Comparison of ENCODE assay signal across 19 cellular contexts in the genomic region with DNA sequence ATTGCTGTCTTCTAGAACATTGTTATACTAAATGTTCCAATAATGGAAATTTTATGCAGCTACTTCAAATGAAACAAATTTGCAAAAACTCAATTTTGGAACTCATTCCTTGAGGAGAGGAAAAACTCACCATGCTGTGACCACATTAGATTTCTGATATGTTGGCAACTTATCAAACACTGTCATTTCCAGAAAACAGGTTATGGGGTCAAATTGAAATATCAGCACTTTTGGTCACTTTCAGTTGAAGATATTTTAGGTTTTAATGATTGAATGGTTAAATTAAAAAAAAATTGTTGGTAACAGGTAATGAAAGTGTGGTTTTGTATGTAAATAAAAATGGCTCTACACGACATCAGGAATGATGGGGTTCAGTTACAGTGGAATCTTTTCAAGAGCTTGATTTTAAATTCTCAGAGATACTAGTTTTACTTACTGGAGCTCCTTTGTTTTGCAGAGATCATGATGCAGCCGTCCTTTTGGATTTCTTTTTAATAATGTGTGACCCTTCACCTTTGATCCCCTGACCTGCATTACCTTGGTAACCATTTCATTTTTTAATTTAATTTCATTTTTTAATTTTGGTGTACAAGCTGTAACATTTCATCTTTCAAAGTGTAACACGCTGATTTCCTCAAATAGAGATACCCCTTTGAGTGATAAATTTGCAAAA.
DNase-seq lines count a peak whose midpoint lies in the region; ATAC-seq, FAIRE-seq and TF ChIP-seq lines count a peak whose summit lies in the region.
"Had no signal": no experiment of that assay in that cellular context is flagged by ENCODE, and none has a peak within 500 bp of the region (broad histone marks: within the 10 kb centered on the region; RNA-seq: fewer than 3 reads in every experiment).

No MANE protein-coding gene starts in this region.

- in situ Hi-C loops in HepG2 (cut with HindIII; ENCODE audit: extremely low pct_ligation_motif_present, low pct_unique_long_range_greater_than_20kb): no loop called here

- TF ChIP-seq EP300 in HepG2 (IDR thresholded peaks at IDR 0.05; ENCODE audit: low read depth in 2 of 2, low read length in 2 of 2) (no peak), HepG2 (CRISPR knock-in tag; IDR thresholded peaks at IDR 0.05; ENCODE audit: borderline replicate concordance) (no peak)

- H3K9me3 ChIP-seq in HepG2 (ENCODE audit: low read length): no peaks in the 10 kb centered on the region
- H3K9me3 ChIP-seq in right lobe of liver: no peaks in the 10 kb centered on the region
- no peaks in the 10 kb centered on the region for H3K9me3 ChIP-seq in smooth muscle cell (replicated peaks; ENCODE audit: low read depth)
- H3K9me3 ChIP-seq in hepatocyte (ENCODE audit: low read depth): no peaks in the 10 kb centered on the region
- H3K9me3 ChIP-seq: BE2C had no signal

- no peak for FAIRE-seq in HepG2 (lab: Jason Lieb, UNC)
- FAIRE-seq: GM12891, H54 had no signal

- H3K4me2 ChIP-seq in HepG2 (ENCODE audit: low read depth, low read length) (no peak overlapping the region), smooth muscle cell (no peak overlapping the region), hepatocyte (no peak overlapping the region)

- TF ChIP-seq RAD21 in HepG2 (CRISPR knock-in tag; IDR thresholded peaks at IDR 0.05): no peak

- H3K36me3 Mint-ChIP-seq in chondrocyte (ENCODE audit: low read depth): peaks cover 2% of the 10 kb centered on the region
- no peaks in the 10 kb centered on the region for H3K36me3 Mint-ChIP-seq in activated T-cell treated with anti-CD3 and anti-CD28 coated beads, Interleukin-2, amount 50 U/mL, for 72 hours (ENCODE audit: insufficient read depth in 2 of 2)

- H3K36me3 ChIP-seq in HepG2 (replicated peaks in 1 of 2; ENCODE audit: control insufficient read depth in 1 of 2, insufficient read depth in 2 of 2, low read length in 2 of 2): peaks cover 6 to 16% of the 10 kb centered on the region in 2 experiments; a peak in 2 of 5 replicates
- peaks cover 0 to 4% (median 0%) of the 10 kb centered on the region in 4 donors for H3K36me3 ChIP-seq in right lobe of liver
- H3K36me3 ChIP-seq in smooth muscle cell (ENCODE audit: low read depth): no peaks in the 10 kb centered on the region
- no peaks in the 10 kb centered on the region for H3K36me3 ChIP-seq in hepatocyte (replicated peaks; ENCODE audit: insufficient read depth, low read depth)
- H3K36me3 ChIP-seq: BE2C had no signal

- no peaks in the 10 kb centered on the region for H3K27me3 Mint-ChIP-seq in chondrocyte (ENCODE audit: low read depth)
- H3K27me3 Mint-ChIP-seq in activated T-cell treated with anti-CD3 and anti-CD28 coated beads, Interleukin-2, amount 50 U/mL, for 72 hours (ENCODE audit: low read depth): no peaks in the 10 kb centered on the region
- H3K27me3 Mint-ChIP-seq: CD4-positive, CD25-positive, alpha-beta regulatory T cell had no signal

- H3K27me3 ChIP-seq in HepG2 (ENCODE audit: control insufficient read depth in 1 of 2, insufficient read depth in 2 of 2, low read length in 2 of 2) (no peaks in the 10 kb centered on the region), right lobe of liver (no peaks in the 10 kb centered on the region), smooth muscle cell (ENCODE audit: low read depth) (no peaks in the 10 kb centered on the region), hepatocyte (no peaks in the 10 kb centered on the region)
- H3K27me3 ChIP-seq: BE2C had no signal

- intact Hi-C loops in HepG2 (cut with micrococcal nuclease; ENCODE audit: unreplicated experiment) (no loop called here), right lobe of liver (cut with DNase I) (no loop called here)

- no peak overlapping the region for H3K27ac ChIP-seq in HepG2 (ENCODE audit: extremely low read length, insufficient read depth, low read length)
- no peak overlapping the region for H3K27ac ChIP-seq in right lobe of liver
- peak overlapping the region; percentile 75 for H3K27ac ChIP-seq in smooth muscle cell (ENCODE audit: low read depth)
- no peak overlapping the region for H3K27ac ChIP-seq in hepatocyte

- H3K9me3 Mint-ChIP-seq in chondrocyte (ENCODE audit: low read depth): no peaks in the 10 kb centered on the region
- no peaks in the 10 kb centered on the region for H3K9me3 Mint-ChIP-seq in activated T-cell treated with anti-CD3 and anti-CD28 coated beads, Interleukin-2, amount 50 U/mL, for 72 hours
- H3K9me3 Mint-ChIP-seq: CD4-positive, CD25-positive, alpha-beta regulatory T cell had no signal

- H3F3A ChIP-seq in smooth muscle cell (ENCODE audit: low read depth): peaks cover 3% of the 10 kb centered on the region

- no peak for TF ChIP-seq POLR2A in HepG2 (IDR thresholded peaks at IDR 0.05; ENCODE audit: insufficient read depth in 1 of 2, low read depth in 2 of 2, low read length in 2 of 2)
- no peak for TF ChIP-seq POLR2A in right lobe of liver (IDR thresholded peaks at IDR 0.05)

- H2AFZ ChIP-seq in HepG2 (ENCODE audit: low read length) (no peak overlapping the region), smooth muscle cell (ENCODE audit: low read depth) (no peak overlapping the region), hepatocyte (no peak overlapping the region)

- peak overlapping the region; percentile 85 for H3K27ac Mint-ChIP-seq in chondrocyte (ENCODE audit: unreplicated experiment)
- H3K27ac Mint-ChIP-seq in activated T-cell treated with anti-CD3 and anti-CD28 coated beads, Interleukin-2, amount 50 U/mL, for 72 hours: no peak overlapping the region

- H3K79me2 ChIP-seq in HepG2 (ENCODE audit: insufficient read depth, low read length): no peaks in the 10 kb centered on the region
- H3K79me2 ChIP-seq in smooth muscle cell (ENCODE audit: low read depth): peaks cover 18% of the 10 kb centered on the region
- H3K79me2 ChIP-seq in hepatocyte: peaks cover 30% of the 10 kb centered on the region

- POLR2A ChIA-PET in HepG2 (lab: Yijun Ruan, JAX): no interaction called here

- ATAC-seq in HepG2: no peak
- no peak for ATAC-seq in right lobe of liver
- no peak for ATAC-seq in activated T-cell treated with anti-CD3 and anti-CD28 coated beads, Interleukin-2, amount 50 U/mL, for 72 hours (replicated peaks in 1 of 2)

- CTCF ChIA-PET in HepG2 (lab: Yijun Ruan, JAX; ENCODE audit: low intra/inter-chr PET ratio, low total read pairs): no interaction called here

- no TSS peak for BruUV-seq in HepG2 (replicated peaks; lab: Mats Ljungman, UMichigan)

- H3K4me1 ChIP-seq in HepG2 (ENCODE audit: insufficient read depth, low read length) (no peaks in the 10 kb centered on the region), right lobe of liver (peaks cover 0 to 3% (median 0%) of the 10 kb centered on the region in 4 donors), smooth muscle cell (ENCODE audit: low read depth) (peaks cover 41% of the 10 kb centered on the region), hepatocyte (ENCODE audit: insufficient read depth) (peaks cover 23% of the 10 kb centered on the region)
- H3K4me1 ChIP-seq: BE2C had no signal

- DNase-seq in HepG2 (ENCODE audit: low spot score) (no peak), right lobe of liver (no peak), OCI-M1 (lab: John Stamatoyannopoulos, UW) (peak; percentile 41), chondrocyte (ENCODE audit: low spot score) (no peak), smooth muscle cell (lab: John Stamatoyannopoulos, UW; ENCODE audit: unreplicated experiment) (no peak), NCI-H1105 treated with DMSO at 0.1 percent for 48 hours (lab: John Stamatoyannopoulos, UW) (no peak), hepatocyte (ENCODE audit: low spot score) (no peak)
- DNase-seq in activated T-cell treated with anti-CD3 and anti-CD28 coated beads, Interleukin-2, amount 50 U/mL, for 72 hours: no peak
- DNase-seq: BE2C; CD4-positive, CD25-positive, alpha-beta regulatory T cell; COR-L47; Kasumi-1; NCI-H1092 treated with DMSO at 0.1 percent for 48 hours; NCI-H2081 treated with DMSO at 0.1 percent for 48 hours; NCI-H510A treated with DMSO at 0.1 percent for 48 hours; NCI-H774; SHP77 treated with DMSO at 0.1 percent for 48 hours had no signal

- 97% methylated on average over 3 of the region's 3 CpGs for whole genome bisulfite sequencing in HepG2 (ENCODE audit: low lambda C conversion rate)
- 88% methylated on average over 3 of the region's 3 CpGs for WGBS in right lobe of liver (ENCODE audit: insufficient coverage, low coverage, low lambda C conversion rate, missing lambda C conversion rate)
- WGBS in smooth muscle cell (ENCODE audit: low lambda C conversion rate): 100% methylated on average over 3 of the region's 3 CpGs
- WGBS in hepatocyte (ENCODE audit: low lambda C conversion rate, missing lambda C conversion rate): 82% methylated on average over 3 of the region's 3 CpGs

- H3K4me1 Mint-ChIP-seq in chondrocyte (ENCODE audit: low read depth): peaks cover 76% of the 10 kb centered on the region
- peaks cover 31% of the 10 kb centered on the region for H3K4me1 Mint-ChIP-seq in activated T-cell treated with anti-CD3 and anti-CD28 coated beads, Interleukin-2, amount 50 U/mL, for 72 hours (ENCODE audit: low read depth)

- no peak overlapping the region for H3K4me3 Mint-ChIP-seq in chondrocyte (ENCODE audit: unreplicated experiment)
- no peak overlapping the region for H3K4me3 Mint-ChIP-seq in activated T-cell treated with anti-CD3 and anti-CD28 coated beads, Interleukin-2, amount 50 U/mL, for 72 hours
- H3K4me3 Mint-ChIP-seq: CD4-positive, CD25-positive, alpha-beta regulatory T cell had no signal

- H4K20me1 ChIP-seq in HepG2 (ENCODE audit: insufficient read depth, low read length) (no peaks in the 10 kb centered on the region), smooth muscle cell (ENCODE audit: low read depth) (peaks cover 57% of the 10 kb centered on the region), hepatocyte (ENCODE audit: insufficient read depth, poor library complexity, severe bottlenecking) (no peaks in the 10 kb centered on the region)

- H3K4me3 ChIP-seq in HepG2 (replicated peaks in 1 of 3; ENCODE audit: insufficient read depth in 1 of 3, low read depth in 2 of 3, low read length in 3 of 3) (no peak overlapping the region), right lobe of liver (no peak overlapping the region), smooth muscle cell (no peak overlapping the region), hepatocyte (no peak overlapping the region)

- no peak overlapping the region for H3K9ac ChIP-seq in HepG2 (ENCODE audit: insufficient read depth, low read depth, low read length)
- H3K9ac ChIP-seq in smooth muscle cell (ENCODE audit: low read depth): no peak overlapping the region

- TF ChIP-seq CTCF in HepG2 (CRISPR knock-in tag; IDR thresholded peaks at IDR 0.05) (no peak), right lobe of liver (IDR thresholded peaks at IDR 0.05) (no peak), chondrocyte (IDR thresholded peaks at IDR 0.05) (no peak), smooth muscle cell (IDR thresholded peaks at IDR 0.05; ENCODE audit: borderline replicate concordance, insufficient read depth, poor library complexity, severe bottlenecking) (no peak), hepatocyte (IDR thresholded peaks at IDR 0.05; ENCODE audit: poor library complexity) (no peak)

- no peaks in the 10 kb centered on the region for H3K9me2 ChIP-seq in hepatocyte (replicated peaks; ENCODE audit: insufficient read depth)

TF ChIP-seq in HepG2, 621 proteins besides CTCF, POLR2A, EP300 and RAD21 (continues in another document):
- TF ChIP-seq DDIT3 (CRISPR knock-in tag; IDR thresholded peaks at IDR 0.05): no peak
